Comparison of ENCODE assay signal across 10 cellular contexts in genomic region chr15:29815000-29815704, GRCh38. TPM values are rescaled to one million over a fixed set of nuclear protein-coding genes. Genes with fewer than 3 reads are reported as not detected.
DNase-seq lines count a peak whose midpoint lies in the region; ATAC-seq, FAIRE-seq and TF ChIP-seq lines count a peak whose summit lies in the region.
"Had no signal": no experiment of that assay in that cellular context is flagged by ENCODE, and none has a peak within 500 bp of the region (broad histone marks: within the 10 kb centered on the region; RNA-seq: fewer than 3 reads in every experiment).

No MANE protein-coding gene starts in this region.

- H3K9me3 ChIP-seq in HAP-1 (no peaks in the 10 kb centered on the region), prostate gland (no peaks in the 10 kb centered on the region)

- in situ Hi-C loops in HAP-1 (cut with MboI; ENCODE audit: low sequenced_read_pairs), result no loop called here

- peak; percentile 90 for FAIRE-seq in RCC 7860 (lab: Jason Lieb, UNC)

- peaks cover 36% of the 10 kb centered on the region for H3K4me1 ChIP-seq in HAP-1
- peaks cover 45% of the 10 kb centered on the region for H3K4me1 ChIP-seq in foreskin keratinocyte
- peaks cover 13% of the 10 kb centered on the region for H3K4me1 ChIP-seq in prostate gland (replicated peaks)

- TF ChIP-seq CTCF in foreskin keratinocyte (conservative IDR thresholded peaks at IDR 0.05), result peak; percentile 23
- no peak for TF ChIP-seq CTCF in prostate gland (IDR thresholded peaks at IDR 0.05)

- 54% methylated on average over 3 of the region's 3 CpGs for WGBS in prostate gland

- ATAC-seq in foreskin keratinocyte, result peak; percentile 84
- ATAC-seq in GM21529 (IDR thresholded peaks at IDR 0.05; ENCODE audit: unreplicated experiment), result no peak

- DNase-seq in HAP-1 (ENCODE audit: low spot score in 2 of 2) (peak; percentile 56 to 58), RCC 7860 (ENCODE audit: low spot score) (peak; percentile 55), foreskin keratinocyte (peak in 1 of 2 donors; percentile 55), prostate gland (ENCODE audit: low spot score) (peak; percentile 11), SIG-M5 (lab: John Stamatoyannopoulos, UW) (no peak), DMS153 (lab: John Stamatoyannopoulos, UW) (no peak), C1 segment of cervical spinal cord (lab: John Stamatoyannopoulos, UW) (no peak)
- DNase-seq: NCI-H1048; stimulated activated CD8-positive, alpha-beta memory T cell treated with anti-CD3 and anti-CD28 coated beads, Interleukin-4, amount 100 ng/mL, for 48 hours had no signal

- H3K4me3 ChIP-seq in HAP-1, result no peak overlapping the region
- no peak overlapping the region for H3K4me3 ChIP-seq in prostate gland

- H3K27ac ChIP-seq in foreskin keratinocyte (no peak overlapping the region), prostate gland (peak overlapping the region in 1 of 2 donors; percentile 21)

- H3K36me3 ChIP-seq in HAP-1 (replicated peaks) (no peaks in the 10 kb centered on the region), prostate gland (no peaks in the 10 kb centered on the region)

- TF ChIP-seq POLR2A in prostate gland (IDR thresholded peaks at IDR 0.05), result no peak

- intact Hi-C loops in prostate gland (cut with DNase I), result no loop called here

- no peaks in the 10 kb centered on the region for H3K27me3 ChIP-seq in HAP-1 (ENCODE audit: low read depth)
- H3K27me3 ChIP-seq in foreskin keratinocyte, result no peaks in the 10 kb centered on the region
- no peaks in the 10 kb centered on the region for H3K27me3 ChIP-seq in prostate gland (replicated peaks; ENCODE audit: insufficient read depth)

RNA-seq across cellular contexts. Expression of gene TJP1, which starts 7.1 kb away (rescaled TPM):
- total RNA-seq in foreskin keratinocyte, result 94.0 and 98.3 TPM in 2 replicates
- polyA plus RNA-seq in foreskin keratinocyte, result 13.8 and 17.6 TPM in 2 replicates
- 100 to 1,000 TPM in 1 of 2 donors, 10 to 100 TPM in 1; 88.4 to 216 TPM for total RNA-seq in prostate gland

Comparison
In these comparisons a context has a peak if more than half of its experiments do, and no peak if none do; other contexts are left out.
1. DNase-seq: peak in HAP-1 (2 of 2), RCC 7860 (single experiment) and prostate gland (single experiment); none in SIG-M5 (single experiment), DMS153 (single experiment) and C1 segment of cervical spinal cord (0 of 14).